Comparison of ENCODE assay signal across 15 cellular contexts in genomic region chr11:132721526-132721925, GRCh38.
DNase-seq lines count a peak whose midpoint lies in the region; ATAC-seq and TF ChIP-seq lines count a peak whose summit lies in the region.
"Had no signal": no experiment of that assay in that cellular context is flagged by ENCODE, and none has a peak within 500 bp of the region (broad histone marks: within the 10 kb centered on the region; RNA-seq: fewer than 3 reads in every experiment).

No MANE protein-coding gene starts in this region.

- intact Hi-C loops in body of pancreas (cut with DNase I), result no loop called here

- DNase-seq in DND-41 (no peak), T-helper 17 cell (no peak), nephron progenitor cell (no peak), amygdala (lab: John Stamatoyannopoulos, UW) (no peak), iPS-NIHi7 (ENCODE audit: extremely low spot score) (no peak), body of pancreas (no peak)
- DNase-seq: CD4-positive, alpha-beta T cell; CD8-positive, alpha-beta memory T cell; DMS 273 treated with DMSO at 0.1 percent for 48 hours; DMS79; GF-D8; GOT3; HFFc6 had no signal

- no peaks in the 10 kb centered on the region for H3K27me3 Mint-ChIP-seq in T-helper 17 cell
- H3K27me3 Mint-ChIP-seq in nephron progenitor cell (ENCODE audit: low read depth, poor library complexity), result peaks cover 20% of the 10 kb centered on the region
- H3K27me3 Mint-ChIP-seq: CD4-positive, alpha-beta T cell; CD8-positive, alpha-beta memory T cell had no signal

- ATAC-seq in DND-41 (ENCODE audit: insufficient read depth, low read depth) (no peak), T-helper 17 cell (no peak), body of pancreas (no peak)

- H4K20me1 ChIP-seq in DND-41 (ENCODE audit: insufficient read depth, low read length), result no peaks in the 10 kb centered on the region

- no peaks in the 10 kb centered on the region for H3K27me3 ChIP-seq in DND-41 (ENCODE audit: insufficient read depth, low read length, poor library complexity)
- no peaks in the 10 kb centered on the region for H3K27me3 ChIP-seq in body of pancreas

- H3K79me2 ChIP-seq in DND-41 (ENCODE audit: insufficient read depth, low read length), result no peaks in the 10 kb centered on the region

- H3K4me1 Mint-ChIP-seq in T-helper 17 cell (peaks cover 41% of the 10 kb centered on the region), nephron progenitor cell (peaks cover 46% of the 10 kb centered on the region)
- H3K4me1 Mint-ChIP-seq: CD14-positive monocyte had no signal

- H3K36me3 ChIP-seq in DND-41 (ENCODE audit: insufficient read depth, low read length), result no peaks in the 10 kb centered on the region
- H3K36me3 ChIP-seq in body of pancreas (replicated peaks in 1 of 2; ENCODE audit: insufficient read depth in 1 of 2, low read depth in 2 of 2), result no peaks in the 10 kb centered on the region
- H3K36me3 ChIP-seq: HAP-1 had no signal

- 0 out of 2 replicates have a peak overlapping the region, but pooled peaks have one; percentile 2 for H2AFZ ChIP-seq in DND-41 (ENCODE audit: low read depth, low read length)

- H3K9me3 ChIP-seq in DND-41 (ENCODE audit: insufficient read depth, low read length, severe bottlenecking) (peaks cover 3% of the 10 kb centered on the region), T-helper 17 cell (ENCODE audit: control insufficient read depth, low read length, poor library complexity, severe bottlenecking) (no peaks in the 10 kb centered on the region), body of pancreas (no peaks in the 10 kb centered on the region)
- H3K9me3 ChIP-seq: HAP-1 had no signal

- H3K36me3 Mint-ChIP-seq in T-helper 17 cell (ENCODE audit: low read depth) (no peaks in the 10 kb centered on the region), nephron progenitor cell (ENCODE audit: low read depth) (no peaks in the 10 kb centered on the region)
- H3K36me3 Mint-ChIP-seq: CD14-positive monocyte had no signal

- TF ChIP-seq CTCF in DND-41 (IDR thresholded peaks at IDR 0.05; ENCODE audit: borderline replicate concordance, extremely low read depth, low read length, poor library complexity, severe bottlenecking), result no peak
- no peak for TF ChIP-seq CTCF in nephron progenitor cell (IDR thresholded peaks at IDR 0.05)
- no peak for TF ChIP-seq CTCF in body of pancreas (IDR thresholded peaks at IDR 0.05)

- no peak overlapping the region for H3K4me2 ChIP-seq in DND-41 (ENCODE audit: insufficient read depth, low read length)

- TF ChIP-seq POLR2A in body of pancreas (IDR thresholded peaks at IDR 0.05), result no peak

- H3K27ac Mint-ChIP-seq in T-helper 17 cell, result peak overlapping the region; percentile 94
- peak overlapping the region; percentile 66 for H3K27ac Mint-ChIP-seq in nephron progenitor cell
- H3K27ac Mint-ChIP-seq: CD4-positive, alpha-beta T cell; HFFc6 had no signal

- H3K4me1 ChIP-seq in DND-41 (ENCODE audit: insufficient read depth, low read length) (peaks cover 69% of the 10 kb centered on the region), body of pancreas (no peaks in the 10 kb centered on the region)
- H3K4me1 ChIP-seq: HAP-1 had no signal

- H3K9ac ChIP-seq in DND-41 (ENCODE audit: low read depth, low read length), result no peak overlapping the region

- H3K9me3 Mint-ChIP-seq in nephron progenitor cell, result peaks cover 21% of the 10 kb centered on the region
- H3K9me3 Mint-ChIP-seq: CD4-positive, alpha-beta T cell had no signal

- H3K4me3 ChIP-seq in DND-41 (ENCODE audit: low read depth in 1 of 2, low read length in 2 of 2) (no peak overlapping the region), body of pancreas (no peak overlapping the region)
- H3K4me3 ChIP-seq: HAP-1 had no signal

- WGBS in body of pancreas, 2 donors, result 70 to 73% methylated on average over 5 of the region's 5 CpGs

- H3K4me3 Mint-ChIP-seq in T-helper 17 cell (no peak overlapping the region), nephron progenitor cell (no peak overlapping the region)
- H3K4me3 Mint-ChIP-seq: CD14-positive monocyte; CD4-positive, alpha-beta T cell; HFFc6 had no signal

- peak overlapping the region; percentile 60 for H3K27ac ChIP-seq in DND-41 (ENCODE audit: low read length)
- H3K27ac ChIP-seq in body of pancreas, result no peak overlapping the region
